In genomic region chr9:114096041-114096511, GRCh38 we compare ENCODE assay signal across 1 cellular context.
TF ChIP-seq lines count a peak whose summit lies in the region.

No MANE protein-coding gene starts in this region.

TF ChIP-seq in SK-N-SH treated with all-trans-retinoic acid at 6 μM for 48 hours, 23 proteins besides CTCF, POLR2A, EP300 and RAD21 (continued from another document):
- no peak for TF ChIP-seq TOX (CRISPR knock-in tag; IDR thresholded peaks at IDR 0.05; ENCODE audit: borderline replicate concordance)
- no peak for TF ChIP-seq CSRNP3 (CRISPR knock-in tag; IDR thresholded peaks at IDR 0.05)
- no peak for TF ChIP-seq ESRRG (CRISPR knock-in tag; IDR thresholded peaks at IDR 0.05)
